Comparison of ENCODE assay signal across 21 cellular contexts in the genomic region with DNA sequence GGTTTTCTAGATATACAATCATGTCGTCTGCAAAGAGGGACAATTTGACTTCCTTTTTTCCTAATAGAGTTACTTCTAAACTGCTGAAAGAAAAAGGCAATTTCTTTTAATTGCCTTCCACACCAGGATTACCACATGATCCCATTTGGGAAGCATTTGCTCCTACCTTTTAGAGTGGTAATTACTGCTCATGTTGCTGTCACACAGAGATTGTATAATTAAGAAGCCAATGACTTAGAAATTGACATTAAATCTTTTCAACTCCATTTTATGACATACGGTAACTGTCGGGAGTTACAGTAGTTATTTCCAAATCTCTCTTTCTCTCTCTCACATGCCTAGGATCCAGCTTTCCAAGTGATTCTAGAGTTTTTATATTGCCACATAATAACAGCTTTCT. TPM values are rescaled to one million over a fixed set of nuclear protein-coding genes. Genes with fewer than 3 reads are reported as not detected.
A peak's percentile ranks its signal among the peaks of the same experiment; 100 is the strongest.
DNase-seq lines count a peak whose midpoint lies in the region; ATAC-seq, FAIRE-seq and TF ChIP-seq lines count a peak whose summit lies in the region.
"Had no signal": no experiment of that assay in that cellular context is flagged by ENCODE, and none has a peak within 500 bp of the region (broad histone marks: within the 10 kb centered on the region; RNA-seq: fewer than 3 reads in every experiment).

No MANE protein-coding gene starts in this region.

- TF ChIP-seq CTCF in thyroid gland (IDR thresholded peaks at IDR 0.05): no peak

- peak overlapping the region; percentile 68 for H3K4me2 ChIP-seq in BLaER1

- H3K27me3 ChIP-seq in BLaER1: no peaks in the 10 kb centered on the region
- H3K27me3 ChIP-seq in thyroid gland: no peaks in the 10 kb centered on the region

- ATAC-seq in HG03095 (IDR thresholded peaks at IDR 0.05; ENCODE audit: unreplicated experiment): no peak

- peak overlapping the region; percentile 56; the same call in 1 of the 2 replicates for H3K9ac ChIP-seq in BLaER1

- TF ChIP-seq POLR2A in H54 (IDR thresholded peaks at IDR 0.05; ENCODE audit: low read depth, low read length): no peak
- no peak for TF ChIP-seq POLR2A in thyroid gland (IDR thresholded peaks at IDR 0.05)

- H3K4me1 ChIP-seq in BLaER1 (peaks cover 41% of the 10 kb centered on the region), thyroid gland (peaks cover 63 to 71% of the 10 kb centered on the region in 2 donors)

- intact Hi-C loops in thyroid gland (cut with DNase I): no loop called here

- H4K20me1 ChIP-seq in BLaER1: no peaks in the 10 kb centered on the region

- H3K4me3 ChIP-seq in BLaER1 (no peak overlapping the region), thyroid gland (replicated peaks in 1 of 3) (no peak overlapping the region)

- H3K36me3 ChIP-seq in BLaER1 (no peaks in the 10 kb centered on the region), thyroid gland (no peaks in the 10 kb centered on the region)

- 81% methylated on average over 3 of the region's 3 CpGs for WGBS in thyroid gland, 2 donors

- DNase-seq in H54 (ENCODE audit: insufficient read length, low spot score) (no peak), NCI-H82 treated with DMSO at 0.1 percent for 48 hours (lab: John Stamatoyannopoulos, UW; ENCODE audit: unreplicated experiment) (peak; percentile 14), thyroid gland (no peak), NCI-H69 (lab: John Stamatoyannopoulos, UW) (no peak), cerebellar cortex (ENCODE audit: low spot score) (no peak)
- DNase-seq: C1 segment of cervical spinal cord; Calu3; CD4-positive, alpha-beta memory T cell; COR-L47; DMS53; DMS79 treated with DMSO at 0.1 percent for 48 hours; GOT3; H7; HCEC 1CT had no signal

- FAIRE-seq in H54 (lab: Jason Lieb, UNC): peak; percentile 76
- FAIRE-seq: A204.1, G401.6, GM12892 had no signal

- H3K27ac ChIP-seq in BLaER1 (peak overlapping the region; percentile 99), thyroid gland (peak overlapping the region in 2 of 3 donors; percentile 86 to 92)
- H3K27ac ChIP-seq: 22Rv1 had no signal

- H3K9me3 ChIP-seq in BLaER1 (peaks cover 8% of the 10 kb centered on the region; the same call in 1 of the 2 replicates), thyroid gland (no peaks in the 10 kb centered on the region)

RNA-seq across cellular contexts. Expression of a gene that starts 17.8 kb away (rescaled TPM):
- 10 to 100 TPM in 1 of 4 donors, 1 to 10 TPM in 1, under 1 TPM in 2; 0.20 to 25.7 (median 2.6) TPM for total RNA-seq in thyroid gland
- total RNA-seq: B cell; Calu3; CD4-positive, alpha-beta memory T cell; H7 had no signal

RNA-seq across cellular contexts. Expression of a gene that starts 21.5 kb away (rescaled TPM):
- 100 to 1,000 TPM in 2 of 4 donors, 10 to 100 TPM in 2; 48.1 to 139 (median 99.0) TPM for total RNA-seq in thyroid gland
- total RNA-seq: B cell had no signal

RNA-seq across cellular contexts. Expression of a gene that starts 48.0 kb away (rescaled TPM):
- 1 to 10 TPM; 1.5 to 4.8 (median 4.2) TPM for total RNA-seq in thyroid gland
